In genomic region chr15:83516935-83517334, GRCh38 we compare ENCODE assay signal across 24 cellular contexts.
DNase-seq lines count a peak whose midpoint lies in the region; ATAC-seq and TF ChIP-seq lines count a peak whose summit lies in the region.
"Had no signal": no experiment of that assay in that cellular context is flagged by ENCODE, and none has a peak within 500 bp of the region (broad histone marks: within the 10 kb centered on the region; RNA-seq: fewer than 3 reads in every experiment).

No MANE protein-coding gene starts in this region.

- H3K23ac ChIP-seq in H9 (ENCODE audit: insufficient read length, low read depth, low read length), result no peak overlapping the region

- 76% methylated on average over 2 of the region's 2 CpGs for WGBS in smooth muscle cell (ENCODE audit: low lambda C conversion rate)
- WGBS in H9 (ENCODE audit: extremely low coverage, insufficient read length, low lambda C conversion rate), result no CpG with 5 or more reads among the region's 2 CpGs

- H3K9me2 ChIP-seq in HCT116 (ENCODE audit: insufficient read depth), result no peaks in the 10 kb centered on the region

- no peak overlapping the region for H3K4me3 ChIP-seq in HCT116 (replicated peaks in 1 of 2; ENCODE audit: low read depth in 1 of 2, low read length in 2 of 2)
- no peak overlapping the region for H3K4me3 ChIP-seq in fibroblast of lung (replicated peaks in 1 of 4; ENCODE audit: control extremely low read depth in 1 of 4, insufficient read depth in 1 of 4, low read depth in 3 of 4, low read length in 4 of 4)
- H3K4me3 ChIP-seq in smooth muscle cell, result no peak overlapping the region
- H3K4me3 ChIP-seq: colonic mucosa, gastroesophageal sphincter, neural progenitor cell, upper lobe of left lung had no signal

- no peak for ATAC-seq in HCT116
- ATAC-seq: gastroesophageal sphincter, left cardiac atrium had no signal

- H4K20me1 ChIP-seq in HCT116 (ENCODE audit: insufficient read depth) (no peaks in the 10 kb centered on the region), fibroblast of lung (ENCODE audit: control insufficient read depth, extremely low read depth, insufficient read depth, low read length) (no peaks in the 10 kb centered on the region), smooth muscle cell (ENCODE audit: low read depth) (no peaks in the 10 kb centered on the region), H9 (ENCODE audit: control insufficient read depth, insufficient read depth, insufficient read length) (no peaks in the 10 kb centered on the region)

- no peak overlapping the region for H4K91ac ChIP-seq in H9 (ENCODE audit: insufficient read length, low read depth, low read length)

- no peak for TF ChIP-seq RAD21 in HCT116 (IDR thresholded peaks at IDR 0.05; ENCODE audit: low read depth)

- no peak overlapping the region for H3K56ac ChIP-seq in H9 (ENCODE audit: insufficient read length, low read depth, low read length)

- H3K27me3 ChIP-seq in HCT116 (ENCODE audit: insufficient read depth, low read length) (no peaks in the 10 kb centered on the region), fibroblast of lung (ENCODE audit: control insufficient read depth, insufficient read depth, low read length) (peaks cover 2% of the 10 kb centered on the region), smooth muscle cell (ENCODE audit: low read depth) (no peaks in the 10 kb centered on the region), H9 (ENCODE audit: insufficient read depth, low read length) (no peaks in the 10 kb centered on the region)
- H3K27me3 ChIP-seq: colonic mucosa, neural progenitor cell, upper lobe of left lung had no signal

- H3K27ac ChIP-seq in HCT116 (ENCODE audit: low read depth, low read length), result no peak overlapping the region
- H3K27ac ChIP-seq in fibroblast of lung (ENCODE audit: insufficient read depth, low read length), result no peak overlapping the region
- H3K27ac ChIP-seq in smooth muscle cell (ENCODE audit: low read depth), result no peak overlapping the region
- no peak overlapping the region for H3K27ac ChIP-seq in H9 (ENCODE audit: insufficient read length, low read depth, low read length)
- H3K27ac ChIP-seq: colonic mucosa, gastroesophageal sphincter, neural progenitor cell, upper lobe of left lung had no signal

- H2BK12ac ChIP-seq in H9 (ENCODE audit: insufficient read length, low read depth, low read length), result no peak overlapping the region

- H2BK15ac ChIP-seq in H9 (ENCODE audit: low read depth, low read length), result no peak overlapping the region

- no peaks in the 10 kb centered on the region for H3K9me3 Mint-ChIP-seq in H9
- H3K9me3 Mint-ChIP-seq: neural progenitor cell had no signal

- no peaks in the 10 kb centered on the region for H3K79me2 ChIP-seq in HCT116 (ENCODE audit: insufficient read depth, low read length)
- no peaks in the 10 kb centered on the region for H3K79me2 ChIP-seq in fibroblast of lung (ENCODE audit: control insufficient read depth, insufficient read depth, low read length)
- H3K79me2 ChIP-seq in smooth muscle cell (ENCODE audit: low read depth), result no peaks in the 10 kb centered on the region
- H3K79me2 ChIP-seq in H9 (ENCODE audit: insufficient read depth, low read length), result no peaks in the 10 kb centered on the region; the same call in 1 of the 2 replicates

- DNase-seq in HCT116 (ENCODE audit: low read depth, low spot score), result no peak
- DNase-seq in RKO (ENCODE audit: low spot score), result peak; percentile 55
- DNase-seq in fibroblast of lung (ENCODE audit: low read depth in 2 of 2), result peak; percentile 12 to 38
- DNase-seq in smooth muscle cell (lab: John Stamatoyannopoulos, UW; ENCODE audit: unreplicated experiment), result no peak
- DNase-seq in hippocampal formation (lab: John Stamatoyannopoulos, UW), result no peak
- no peak for DNase-seq in dermis blood vessel endothelial cell
- DNase-seq in cardiac septum (ENCODE audit: low spot score), result no peak
- no peak for DNase-seq in H9
- DNase-seq: activated CD4-positive, alpha-beta T cell treated with anti-CD3 and anti-CD28 coated beads, Interleukin-2, amount 50 U/mL, for 1 hour; activated naive CD4-positive, alpha-beta T cell treated with Interleukin-2 at 50 U/mL for 16 hours; activated T-cell treated with anti-CD3 and anti-CD28 coated beads for 4 hours; aorta; Calu3; colonic mucosa; KBM-7; left cardiac atrium; midbrain; NCI-H1105 treated with DMSO at 0.1 percent for 48 hours; NCI-H524; Right ventricle myocardium superior; stimulated activated CD4-positive, alpha-beta T cell treated with anti-CD3 and anti-CD28 coated beads, Interleukin-4, amount 100 ng/mL, for 24 hours; upper lobe of left lung had no signal

- RAD21 ChIA-PET in HCT116 (lab: Charles Lee; ENCODE audit: low non-redundant PET in 1 of 2, low total read pairs in 2 of 2, uncharacterized antibody in 2 of 2, unreplicated experiment in 2 of 2), result no interaction called here

- no peak overlapping the region for H3K4me3 Mint-ChIP-seq in H9
- H3K4me3 Mint-ChIP-seq: neural progenitor cell had no signal

- H3K27me3 Mint-ChIP-seq in H9 (ENCODE audit: low read depth), result peaks cover 15% of the 10 kb centered on the region

- no peaks in the 10 kb centered on the region for H3F3A ChIP-seq in smooth muscle cell (ENCODE audit: low read depth)

- no peaks in the 10 kb centered on the region for H3K79me1 ChIP-seq in H9 (ENCODE audit: insufficient read depth, low read depth, low read length, poor library complexity, severe bottlenecking)

- CTCF ChIA-PET in HCT116 (lab: Charles Lee), result no interaction called here

- H3K4ac ChIP-seq in H9 (ENCODE audit: low read depth, low read length), result no peak overlapping the region

- no peak overlapping the region for H3K9ac ChIP-seq in HCT116 (ENCODE audit: low read length)
- H3K9ac ChIP-seq in fibroblast of lung (ENCODE audit: insufficient read depth, low read length), result no peak overlapping the region
- no peak overlapping the region for H3K9ac ChIP-seq in smooth muscle cell (ENCODE audit: low read depth)
- no peak overlapping the region for H3K9ac ChIP-seq in H9 (ENCODE audit: extremely low read depth, insufficient read length, low read length)
- H3K9ac ChIP-seq: neural progenitor cell had no signal

- TF ChIP-seq CTCF in HCT116 (IDR thresholded peaks at IDR 0.05 in 2 of 3, conservative IDR thresholded peaks at IDR 0.05 in 1 of 3; ENCODE audit: borderline replicate concordance in 1 of 3, insufficient read depth in 1 of 3, low read depth in 2 of 3, low read length in 2 of 3) (no peak), fibroblast of lung (conservative IDR thresholded peaks at IDR 0.05 in 1 of 2, IDR thresholded peaks at IDR 0.05 in 1 of 2; ENCODE audit: low read depth in 1 of 2, low read length in 2 of 2) (no peak), smooth muscle cell (IDR thresholded peaks at IDR 0.05; ENCODE audit: borderline replicate concordance, insufficient read depth, poor library complexity, severe bottlenecking) (no peak), H9 (conservative IDR thresholded peaks at IDR 0.05) (no peak)

- H4K5ac ChIP-seq in H9 (ENCODE audit: insufficient read length, low read depth, low read length), result no peak overlapping the region

- no peak overlapping the region for H3K27ac Mint-ChIP-seq in H9
- H3K27ac Mint-ChIP-seq: neural progenitor cell had no signal

- H2AK5ac ChIP-seq in H9 (ENCODE audit: insufficient read length, low read length), result no peak overlapping the region

- no peak overlapping the region for H3T11ph ChIP-seq in H9 (ENCODE audit: low read length)

- no peak overlapping the region for H2BK20ac ChIP-seq in H9 (ENCODE audit: low read depth, low read length, poor library complexity, severe bottlenecking)

- no peak overlapping the region for H3K14ac ChIP-seq in H9 (ENCODE audit: insufficient read depth, low read length)

- POLR2A ChIA-PET in HCT116 (lab: Charles Lee), result no interaction called here

- H3K4me1 ChIP-seq in HCT116 (ENCODE audit: control insufficient read depth in 1 of 2, insufficient read depth in 2 of 2, low read length in 2 of 2) (peaks cover 0 to 3% of the 10 kb centered on the region in 2 experiments; a peak in 1 of 4 replicates), fibroblast of lung (ENCODE audit: control insufficient read depth, extremely low read depth, insufficient read depth, low read length) (no peaks in the 10 kb centered on the region), smooth muscle cell (ENCODE audit: low read depth) (no peaks in the 10 kb centered on the region), H9 (ENCODE audit: insufficient read depth, low read length) (no peaks in the 10 kb centered on the region; the same call in 1 of the 2 replicates)
- H3K4me1 ChIP-seq: colonic mucosa, gastroesophageal sphincter, upper lobe of left lung had no signal

- H3K9me3 ChIP-seq in HCT116 (ENCODE audit: control insufficient read depth in 1 of 2, insufficient read depth in 1 of 2, low read depth in 1 of 2, low read length in 2 of 2), result no peaks in the 10 kb centered on the region
- no peaks in the 10 kb centered on the region for H3K9me3 ChIP-seq in fibroblast of lung (ENCODE audit: control insufficient read depth, insufficient read depth, low read depth, low read length)
- H3K9me3 ChIP-seq in smooth muscle cell (replicated peaks; ENCODE audit: low read depth), result no peaks in the 10 kb centered on the region
- no peaks in the 10 kb centered on the region for H3K9me3 ChIP-seq in H9 (ENCODE audit: control insufficient read depth, low read depth, low read length)
- H3K9me3 ChIP-seq: colonic mucosa, gastroesophageal sphincter, upper lobe of left lung had no signal

- H3K4me2 ChIP-seq in HCT116 (ENCODE audit: low read length) (peak overlapping the region; percentile 18; the same call in 1 of the 2 replicates), fibroblast of lung (ENCODE audit: extremely low read depth, insufficient read depth, low read length) (no peak overlapping the region), smooth muscle cell (peak overlapping the region; percentile 2), H9 (ENCODE audit: insufficient read depth, insufficient read length, low read length) (no peak overlapping the region)
- H3K4me2 ChIP-seq: neural progenitor cell had no signal

- peaks cover 19 to 23% of the 10 kb centered on the region in 2 experiments for H3K4me1 Mint-ChIP-seq in H9

- H4K8ac ChIP-seq in H9 (replicated peaks; ENCODE audit: insufficient read length, low read depth, low read length), result no peak overlapping the region

- no peaks in the 10 kb centered on the region; a peak in 2 of 7 replicates for H3K36me3 Mint-ChIP-seq in H9 (ENCODE audit: insufficient read depth in 1 of 3, low read depth in 3 of 3)
- H3K36me3 Mint-ChIP-seq: neural progenitor cell had no signal

- no peaks in the 10 kb centered on the region for H3K23me2 ChIP-seq in H9 (ENCODE audit: insufficient read length, low read depth, low read length, poor library complexity, severe bottlenecking)

- no peak overlapping the region for H2AFZ ChIP-seq in HCT116 (ENCODE audit: low read depth, low read length, poor library complexity, severe bottlenecking)
- H2AFZ ChIP-seq in fibroblast of lung (ENCODE audit: low read length), result no peak overlapping the region
- no peak overlapping the region for H2AFZ ChIP-seq in smooth muscle cell (ENCODE audit: low read depth)
- H2AFZ ChIP-seq in H9 (ENCODE audit: low read length), result no peak overlapping the region
- H2AFZ ChIP-seq: neural progenitor cell had no signal

- intact Hi-C loops in HCT116 (cut with micrococcal nuclease), result no loop called here
- intact Hi-C loops in cardiac septum (cut with DNase I), result no loop called here

- H3K36me3 ChIP-seq in HCT116 (ENCODE audit: control insufficient read depth in 1 of 2, insufficient read depth in 2 of 2, low read length in 2 of 2) (no peaks in the 10 kb centered on the region), fibroblast of lung (ENCODE audit: control insufficient read depth, insufficient read depth, low read length) (no peaks in the 10 kb centered on the region), smooth muscle cell (ENCODE audit: low read depth) (no peaks in the 10 kb centered on the region)
- H3K36me3 ChIP-seq: colonic mucosa, gastroesophageal sphincter, neural progenitor cell, upper lobe of left lung had no signal

- H3K18ac ChIP-seq in H9 (ENCODE audit: insufficient read length, low read depth, low read length), result no peak overlapping the region

- no peak for TF ChIP-seq POLR2A in HCT116 (IDR thresholded peaks at IDR 0.05; ENCODE audit: borderline replicate concordance, extremely low read depth, insufficient read depth, insufficient read length)

- no TSS peak for BruUV-seq in HCT116 (replicated peaks; lab: Mats Ljungman, UMichigan)

- no peak overlapping the region for H2BK120ac ChIP-seq in H9 (ENCODE audit: low read depth, low read length, poor library complexity, severe bottlenecking)

- H2BK5ac ChIP-seq in H9 (ENCODE audit: insufficient read length, low read length), result no peak overlapping the region

Comparison
In these comparisons a context has a peak if more than half of its experiments do, and no peak if none do; other contexts are left out.
1. DNase-seq: peak in RKO (single experiment) and fibroblast of lung (2 of 2); none in HCT116 (single experiment), smooth muscle cell (single experiment), hippocampal formation (0 of 2), dermis blood vessel endothelial cell (single experiment), cardiac septum (single experiment) and H9 (single experiment).
2. H3K4me2 ChIP-seq: peak in HCT116 (single experiment) and smooth muscle cell (single experiment); none in fibroblast of lung (single experiment) and H9 (single experiment).